In genomic region chr17:63476857-63477470, GRCh38 we compare ENCODE assay signal across 8 cellular contexts. TPM values are rescaled to one million over a fixed set of nuclear protein-coding genes. Genes with fewer than 3 reads are reported as not detected.
A peak's percentile ranks its signal among the peaks of the same experiment; 100 is the strongest.
DNase-seq lines count a peak whose midpoint lies in the region; ATAC-seq and TF ChIP-seq lines count a peak whose summit lies in the region.

TSS of gene ACE (plus strand) at chr17:63477061. CDS start at chr17:63477095, 34 bp downstream.

- TF ChIP-seq CTCF in HCT116 (IDR thresholded peaks at IDR 0.05 in 2 of 3, conservative IDR thresholded peaks at IDR 0.05 in 1 of 3; ENCODE audit: borderline replicate concordance in 1 of 3, insufficient read depth in 1 of 3, low read depth in 2 of 3, low read length in 2 of 3), result no peak
- TF ChIP-seq CTCF in OCI-LY3 (IDR thresholded peaks at IDR 0.05; ENCODE audit: low read depth, low read length), result no peak

- H3K9me2 ChIP-seq in HCT116 (ENCODE audit: insufficient read depth), result no peaks in the 10 kb centered on the region

- no peaks in the 10 kb centered on the region for H3K36me3 Mint-ChIP-seq in activated naive CD4-positive, alpha-beta T cell treated with anti-CD3 and anti-CD28 coated beads, Interleukin-2, amount 50 U/mL, for 72 hours

- H2AFZ ChIP-seq in HCT116 (ENCODE audit: low read depth, low read length, poor library complexity, severe bottlenecking) (peak within 1 kb of the TSS; percentile 96), OCI-LY3 (ENCODE audit: low read depth, low read length) (peak within 1 kb of the TSS; percentile 90)

- H3K79me2 ChIP-seq in HCT116 (ENCODE audit: insufficient read depth, low read length), result no peaks in the 10 kb centered on the region
- H3K79me2 ChIP-seq in OCI-LY3 (ENCODE audit: low read length), result no peaks in the 10 kb centered on the region

- DNase-seq in CD1c-positive myeloid dendritic cell (ENCODE audit: extremely low spot score) (peak; percentile 81), HCT116 (ENCODE audit: low read depth, low spot score) (no peak), left cardiac atrium (no peak), pulmonary artery endothelial cell (ENCODE audit: low read depth, low spot score) (no peak), cortex of kidney (lab: John Stamatoyannopoulos, UW) (no peak)
- peak in 1 of 2 donors; percentile 29 for DNase-seq in activated naive CD4-positive, alpha-beta T cell treated with anti-CD3 and anti-CD28 coated beads, Interleukin-2, amount 50 U/mL, for 72 hours (ENCODE audit: low spot score in 2 of 2)

- intact Hi-C loops in HCT116 (cut with micrococcal nuclease) (no loop called here), left cardiac atrium (cut with DNase I) (loop anchor here in 1 of 2 donors (5.0 kb wide), 1 partner anchor 50 kb away; no protein-coding TSS in a partner anchor)

- H3K27me3 ChIP-seq in HCT116 (ENCODE audit: insufficient read depth, low read length) (no peaks in the 10 kb centered on the region), OCI-LY3 (ENCODE audit: low read depth, low read length) (peaks cover 25% of the 10 kb centered on the region)

- BruUV-seq in HCT116 (replicated peaks; lab: Mats Ljungman, UMichigan), result no TSS peak

- H3K4me2 ChIP-seq in HCT116 (ENCODE audit: low read length), result peak within 1 kb of the TSS; percentile 88
- H3K4me2 ChIP-seq in OCI-LY3 (ENCODE audit: low read length), result peak within 1 kb of the TSS; percentile 97

- H3K4me1 ChIP-seq in HCT116 (ENCODE audit: control insufficient read depth in 1 of 2, insufficient read depth in 2 of 2, low read length in 2 of 2) (peaks cover 13 to 41% of the 10 kb centered on the region in 2 experiments), OCI-LY3 (ENCODE audit: low read length) (peaks cover 24% of the 10 kb centered on the region)

- peak within 1 kb of the TSS; percentile 60 for H3K9ac ChIP-seq in HCT116 (ENCODE audit: low read length)
- H3K9ac ChIP-seq in OCI-LY3 (ENCODE audit: low read length), result peak within 1 kb of the TSS; percentile 63

- H3K27ac ChIP-seq in HCT116 (ENCODE audit: low read depth, low read length) (peak within 1 kb of the TSS; percentile 30; the same call in 1 of the 2 replicates), OCI-LY3 (ENCODE audit: low read length) (no peak within 1 kb of the TSS)

- no peaks in the 10 kb centered on the region for H3K9me3 Mint-ChIP-seq in activated naive CD4-positive, alpha-beta T cell treated with anti-CD3 and anti-CD28 coated beads, Interleukin-2, amount 50 U/mL, for 72 hours

- POLR2A ChIA-PET in HCT116 (lab: Charles Lee), result interaction anchor here (1.0 kb wide), 1 partner anchor 42 kb away, joined by 5 read pairs; no protein-coding TSS in a partner anchor

- RAD21 ChIA-PET in HCT116 (lab: Charles Lee; ENCODE audit: low non-redundant PET in 1 of 2, low total read pairs in 2 of 2, uncharacterized antibody in 2 of 2, unreplicated experiment in 2 of 2), result interaction anchor here (0.6 to 3.6 kb wide), 6 partner anchors 32 to 368 kb away, joined by 3 to 21 read pairs (median 5); no protein-coding TSS in a partner anchor

- CTCF ChIA-PET in HCT116 (lab: Charles Lee), result interaction anchor here (1.4 to 5.7 kb wide), 4 partner anchors 32 to 51 kb away, joined by 4 to 92 read pairs (median 8); no protein-coding TSS in a partner anchor

- no peak for TF ChIP-seq RAD21 in HCT116 (IDR thresholded peaks at IDR 0.05; ENCODE audit: low read depth)

- H4K20me1 ChIP-seq in HCT116 (ENCODE audit: insufficient read depth) (no peaks in the 10 kb centered on the region), OCI-LY3 (ENCODE audit: insufficient read depth, low read length) (no peaks in the 10 kb centered on the region)

- TF ChIP-seq POLR2A in HCT116 (IDR thresholded peaks at IDR 0.05; ENCODE audit: borderline replicate concordance, extremely low read depth, insufficient read depth, insufficient read length), result peak; percentile 76

- no peak within 1 kb of the TSS for H3K27ac Mint-ChIP-seq in activated naive CD4-positive, alpha-beta T cell treated with anti-CD3 and anti-CD28 coated beads, Interleukin-2, amount 50 U/mL, for 72 hours

- peak within 1 kb of the TSS; percentile 42 to 60 for H3K4me3 ChIP-seq in HCT116 (replicated peaks in 1 of 2; ENCODE audit: low read depth in 1 of 2, low read length in 2 of 2)
- H3K4me3 ChIP-seq in OCI-LY3 (ENCODE audit: low read length), result peak within 1 kb of the TSS; percentile 92

- ATAC-seq in HCT116, result peak; percentile 69
- ATAC-seq in activated naive CD4-positive, alpha-beta T cell treated with anti-CD3 and anti-CD28 coated beads, Interleukin-2, amount 50 U/mL, for 72 hours, result peak; percentile 38 to 66
- ATAC-seq in left cardiac atrium, result peak; percentile 27 to 53
- no peak for ATAC-seq in HG03175 (IDR thresholded peaks at IDR 0.05; ENCODE audit: unreplicated experiment)

- H3K36me3 ChIP-seq in HCT116 (ENCODE audit: control insufficient read depth in 1 of 2, insufficient read depth in 2 of 2, low read length in 2 of 2) (no peaks in the 10 kb centered on the region), OCI-LY3 (replicated peaks; ENCODE audit: low read depth, low read length) (no peaks in the 10 kb centered on the region)

- H3K9me3 ChIP-seq in HCT116 (ENCODE audit: control insufficient read depth in 1 of 2, insufficient read depth in 1 of 2, low read depth in 1 of 2, low read length in 2 of 2), result no peaks in the 10 kb centered on the region
- no peaks in the 10 kb centered on the region for H3K9me3 ChIP-seq in OCI-LY3 (ENCODE audit: insufficient read depth, low read length)

TF ChIP-seq in HCT116, 20 proteins besides CTCF, POLR2A, EP300 and RAD21:
- TF ChIP-seq ZNF274 (IDR thresholded peaks at IDR 0.05; ENCODE audit: low read depth, low read length) (no peak), ZFX (IDR thresholded peaks at IDR 0.05) (peak; percentile 46; the same call in 1 of the 2 replicates), POLR2AphosphoS5 (IDR thresholded peaks at IDR 0.05; ENCODE audit: low read depth, low read length) (peak; percentile 51; the same call in 1 of the 2 replicates), MAX (IDR thresholded peaks at IDR 0.05) (peak; percentile 86)

RNA-seq across cellular contexts. Expression of gene ACE, which starts in this region (rescaled TPM):
- total RNA-seq in HCT116 (2021; ENCODE audit: unreplicated experiment) (7.7 TPM), left cardiac atrium (1 to 10 TPM; 4.3 to 7.0 TPM), pulmonary artery endothelial cell (30.6 and 38.3 TPM in 2 replicates)
- polyA plus RNA-seq in HCT116 (2012), result 2.4 and 3.5 TPM in 2 replicates
- total RNA-seq in activated naive CD4-positive, alpha-beta T cell treated with anti-CD3 and anti-CD28 coated beads, Interleukin-2, amount 50 U/mL, for 72 hours, result under 1 TPM; 0.39 to 0.66 TPM

Comparison
In these comparisons a context has a peak if more than half of its experiments do, and no peak if none do; other contexts are left out.
1. Peak in ATAC-seq in activated naive CD4-positive, alpha-beta T cell treated with anti-CD3 and anti-CD28 coated beads, Interleukin-2, amount 50 U/mL, for 72 hours; RNA of the gene not detected or under 1 TPM.